Comparison of ENCODE assay signal across 9 cellular contexts in the genomic region with DNA sequence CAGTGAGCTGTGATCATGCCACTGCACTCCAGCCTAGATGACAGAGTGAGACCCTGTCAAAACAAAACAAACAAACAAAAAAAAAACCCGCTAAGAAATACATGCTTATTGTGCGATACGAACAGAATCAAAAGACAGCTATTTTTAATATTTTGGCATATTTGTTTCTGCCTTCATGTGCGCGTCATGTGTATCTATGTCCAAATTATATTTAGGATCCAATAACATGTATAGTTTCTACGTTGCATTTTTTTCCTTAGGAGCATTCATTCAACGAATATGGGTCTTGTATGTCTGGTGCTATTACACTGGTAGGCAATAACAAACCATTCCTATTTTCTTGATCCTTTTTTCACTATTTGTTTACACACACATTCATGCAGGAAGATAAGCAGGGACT. TPM values are rescaled to one million over a fixed set of nuclear protein-coding genes. Genes with fewer than 3 reads are reported as not detected.
A peak's percentile ranks its signal among the peaks of the same experiment; 100 is the strongest.
DNase-seq lines count a peak whose midpoint lies in the region; ATAC-seq and TF ChIP-seq lines count a peak whose summit lies in the region.
"Had no signal": no experiment of that assay in that cellular context is flagged by ENCODE, and none has a peak within 500 bp of the region (broad histone marks: within the 10 kb centered on the region; RNA-seq: fewer than 3 reads in every experiment).

No MANE protein-coding gene starts in this region.

- no peak overlapping the region for H3K27ac ChIP-seq in heart right ventricle
- H3K27ac ChIP-seq in adrenal gland, result peak overlapping the region in 3 of 5 donors; percentile 90 to 96 (median 93)
- H3K27ac ChIP-seq in right lobe of liver, result peak overlapping the region in 2 of 3 donors; percentile 87 to 96
- peak overlapping the region; percentile 6 for H3K27ac ChIP-seq in urinary bladder (ENCODE audit: low read depth)

- H3K4me3 ChIP-seq in heart right ventricle (peak overlapping the region in 8 of 10 donors; percentile 76 to 95 (median 88)), adrenal gland (peak overlapping the region in 2 of 4 donors; percentile 78 to 92), right lobe of liver (peak overlapping the region; percentile 69 to 91 (median 76)), urinary bladder (ENCODE audit: low read depth, low read length) (peak overlapping the region; percentile 4)

- 75 to 81% methylated on average over 7 of the region's 7 CpGs for WGBS in heart right ventricle, 2 donors
- WGBS in adrenal gland, 4 donors, result 38 to 57% (median 48%) methylated on average over 7 of the region's 7 CpGs
- 45% methylated on average over 7 of the region's 7 CpGs for WGBS in right lobe of liver (ENCODE audit: insufficient coverage, low coverage, low lambda C conversion rate, missing lambda C conversion rate)
- 66% methylated on average over 7 of the region's 7 CpGs for WGBS in urinary bladder

- H3K27me3 ChIP-seq in heart right ventricle, result no peaks in the 10 kb centered on the region
- no peaks in the 10 kb centered on the region for H3K27me3 ChIP-seq in adrenal gland
- no peaks in the 10 kb centered on the region for H3K27me3 ChIP-seq in right lobe of liver

- no peak for DNase-seq in heart right ventricle
- DNase-seq in left cardiac atrium, result no peak
- no peak for DNase-seq in adrenal gland
- DNase-seq in right lobe of liver, result no peak
- DNase-seq in SIG-M5 (lab: John Stamatoyannopoulos, UW), result no peak
- DNase-seq: NCI-H1092 treated with DMSO at 0.1 percent for 48 hours had no signal

- ATAC-seq in heart right ventricle (no peak), left cardiac atrium (no peak), right lobe of liver (no peak), HG03432 (IDR thresholded peaks at IDR 0.05; ENCODE audit: unreplicated experiment) (no peak), GM21717 (IDR thresholded peaks at IDR 0.05; ENCODE audit: unreplicated experiment) (no peak)

- H3K4me1 ChIP-seq in heart right ventricle (peaks cover 3 to 80% (median 59%) of the 10 kb centered on the region in 9 donors), adrenal gland (replicated peaks in 1 of 2) (peaks cover 27 to 61% of the 10 kb centered on the region in 2 donors), right lobe of liver (peaks cover 0 to 44% (median 15%) of the 10 kb centered on the region in 4 donors), urinary bladder (ENCODE audit: insufficient read depth) (peaks cover 4% of the 10 kb centered on the region)

- H3K9me3 ChIP-seq in heart right ventricle (no peaks in the 10 kb centered on the region), adrenal gland (replicated peaks in 1 of 3) (no peaks in the 10 kb centered on the region), right lobe of liver (no peaks in the 10 kb centered on the region)

- TF ChIP-seq CTCF in heart right ventricle (IDR thresholded peaks at IDR 0.05), result no peak
- no peak for TF ChIP-seq CTCF in adrenal gland (IDR thresholded peaks at IDR 0.05)
- TF ChIP-seq CTCF in right lobe of liver (IDR thresholded peaks at IDR 0.05), result no peak

- intact Hi-C loops in heart right ventricle (cut with DNase I), result loop anchor here in 1 of 10 donors (5.0 kb wide), 1 partner anchor 44 kb away; no protein-coding TSS in a partner anchor
- intact Hi-C loops in left cardiac atrium (cut with DNase I), result no loop called here
- intact Hi-C loops in adrenal gland (cut with DNase I), result no loop called here
- intact Hi-C loops in right lobe of liver (cut with DNase I), result no loop called here

- peak in 1 of 2 donors; percentile 1 for TF ChIP-seq POLR2A in adrenal gland (IDR thresholded peaks at IDR 0.05)
- no peak for TF ChIP-seq POLR2A in right lobe of liver (IDR thresholded peaks at IDR 0.05)

- peaks cover 0 to 20% (median 3%) of the 10 kb centered on the region in 9 donors for H3K36me3 ChIP-seq in heart right ventricle
- peaks cover 0 to 17% of the 10 kb centered on the region in 2 donors for H3K36me3 ChIP-seq in adrenal gland (replicated peaks in 1 of 2)
- H3K36me3 ChIP-seq in right lobe of liver, result peaks cover 0 to 13% (median 2%) of the 10 kb centered on the region in 4 donors
- no peaks in the 10 kb centered on the region for H3K36me3 ChIP-seq in urinary bladder (ENCODE audit: insufficient read depth)

RNA-seq across cellular contexts. Expression of a gene that starts 1.8 kb away (rescaled TPM):
- total RNA-seq in heart right ventricle (100 to 1,000 TPM in 4 of 10 donors, 10 to 100 TPM in 6; 84.0 to 114 (median 97.0) TPM), left cardiac atrium (100 to 1,000 TPM; 108 to 110 TPM), adrenal gland (100 to 1,000 TPM; 325 to 618 (median 520) TPM), right lobe of liver (100 to 1,000 TPM in 5 of 6 experiments, 10 to 100 TPM in 1; 99.3 to 133 (median 114) TPM), urinary bladder (314 TPM)
- polyA plus RNA-seq in heart right ventricle (10 to 100 TPM; 44.0 to 69.2 TPM), adrenal gland (100 to 1,000 TPM in 2 of 3 donors, 10 to 100 TPM in 1; 94.9 to 407 (median 187) TPM), urinary bladder (97.9 TPM)

Comparison
In these comparisons a context has a peak if more than half of its experiments do, and no peak if none do; other contexts are left out.
1. H3K27ac ChIP-seq: peak in adrenal gland (3 of 5), right lobe of liver (2 of 3) and urinary bladder (single experiment); none in heart right ventricle (0 of 10).